15 cellular contexts compared by ENCODE assay signal in genomic region chr7:122689346-122690109, GRCh38. TPM values are rescaled to one million over a fixed set of nuclear protein-coding genes. Genes with fewer than 3 reads are reported as not detected.
"Had no signal": no experiment of that assay in that cellular context is flagged by ENCODE, and none has a peak within 500 bp of the region (broad histone marks: within the 10 kb centered on the region; RNA-seq: fewer than 3 reads in every experiment).

No MANE protein-coding gene starts in this region.

- H3K27ac ChIP-seq: adrenal gland, prostate gland, suprapubic skin, upper lobe of left lung had no signal

- H3K27me3 Mint-ChIP-seq: dendritic cell treated with granulocyte-macrophage colony-stimulating factor and Interleukin-4, amounts not matched to agents 40 ng/mL and 50 ng/mL, for 4 days; effector memory CD8-positive, alpha-beta T cell had no signal

- H3K9me3 ChIP-seq: adrenal gland, prostate gland, suprapubic skin, upper lobe of left lung had no signal

- H3K27me3 ChIP-seq: adrenal gland, suprapubic skin, upper lobe of left lung had no signal

- DNase-seq: activated CD4-positive, alpha-beta T cell treated with anti-CD3 and anti-CD28 coated beads for 4 hours; activated naive CD4-positive, alpha-beta T cell treated with anti-CD3 and anti-CD28 coated beads, Interleukin-2, amount 50 U/mL, for 16 hours; adrenal gland; effector memory CD8-positive, alpha-beta T cell; erythroblast; natural killer cell; stimulated activated CD8-positive, alpha-beta memory T cell treated with anti-CD3 and anti-CD28 coated beads, Interleukin-4, amount 100 ng/mL, for 48 hours; stimulated activated naive CD8-positive, alpha-beta T cell treated with anti-CD3 and anti-CD28 coated beads, Interleukin-15, Interleukin-2, amounts not matched to agents 100 U/mL and 50 U/mL, for 24 hours; SW 1271 had no signal

- H3K27ac Mint-ChIP-seq: dendritic cell treated with granulocyte-macrophage colony-stimulating factor and Interleukin-4, amounts not matched to agents 40 ng/mL and 50 ng/mL, for 4 days; effector memory CD8-positive, alpha-beta T cell; natural killer cell; T-helper 2 cell treated with Interferon-gamma antibody and Interleukin-4, amounts not matched to agents 5 μg/mL and 100 μg/mL, for 36 hours had no signal

- ATAC-seq: effector memory CD8-positive, alpha-beta T cell; natural killer cell; sciatic nerve; stimulated activated naive CD8-positive, alpha-beta T cell treated with anti-CD3 and anti-CD28 coated beads, Interleukin-15, Interleukin-2, amounts not matched to agents 100 U/mL and 50 U/mL, for 24 hours had no signal

- H3K4me1 Mint-ChIP-seq: natural killer cell had no signal

- H3K4me1 ChIP-seq: adrenal gland, prostate gland, suprapubic skin, upper lobe of left lung had no signal

- H3K36me3 ChIP-seq: adrenal gland, prostate gland, suprapubic skin, upper lobe of left lung had no signal

- H3K4me3 ChIP-seq: adrenal gland, prostate gland, suprapubic skin, upper lobe of left lung had no signal

- H3K4me3 Mint-ChIP-seq: dendritic cell treated with granulocyte-macrophage colony-stimulating factor and Interleukin-4, amounts not matched to agents 40 ng/mL and 50 ng/mL, for 4 days; effector memory CD8-positive, alpha-beta T cell; natural killer cell; T-helper 2 cell treated with Interferon-gamma antibody and Interleukin-4, amounts not matched to agents 5 μg/mL and 100 μg/mL, for 36 hours had no signal

RNA-seq across cellular contexts. Expression of gene RNF133, which starts 9.4 kb away (rescaled TPM):
- total RNA-seq: natural killer cell had no signal

RNA-seq across cellular contexts. Expression of gene RNF148, which starts 13.2 kb away (rescaled TPM):
- total RNA-seq: natural killer cell had no signal
